ENCODE assay signal across 8 cellular contexts in the genomic region with DNA sequence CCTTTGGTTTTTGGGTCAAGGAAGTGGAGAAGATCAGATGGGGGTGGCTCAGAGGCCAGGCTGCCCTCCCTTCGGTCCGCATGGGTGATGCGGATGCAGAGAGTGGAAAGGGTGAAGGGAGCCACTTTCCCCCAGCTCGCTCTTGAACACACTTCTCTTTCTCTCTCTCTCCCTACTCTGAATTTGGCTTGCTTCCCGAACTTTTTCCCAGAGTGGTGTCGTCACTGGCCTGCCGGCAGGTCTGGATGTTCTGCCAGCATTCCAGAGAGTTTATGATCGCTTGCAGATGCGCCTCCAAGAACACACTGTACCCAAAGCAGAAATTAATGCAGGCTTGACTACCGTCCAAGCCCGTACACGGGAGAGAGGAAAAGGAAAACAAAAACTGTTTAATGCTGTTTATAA.
DNase-seq lines count a peak whose midpoint lies in the region; ATAC-seq, FAIRE-seq and TF ChIP-seq lines count a peak whose summit lies in the region.

No MANE protein-coding gene starts in this region.

- H3K4me1 ChIP-seq in A549: peaks cover 25% of the 10 kb centered on the region
- H3K4me1 ChIP-seq in cardiac muscle cell (ENCODE audit: low read depth): peaks cover 40% of the 10 kb centered on the region

- 25% methylated on average over 12 of the region's 12 CpGs for WGBS in A549 (ENCODE audit: missing lambda C conversion rate)

- no peaks in the 10 kb centered on the region for H3K9me3 Mint-ChIP-seq in activated B cell treated with CpG ODN at 0.5 μM for 24 hours

- intact Hi-C loops in activated B cell treated with CpG ODN at 0.5 μM for 24 hours (cut with micrococcal nuclease): loop anchor here (10.0 kb wide), 1 partner anchor 242 kb away; the partner anchor contains the start of genes C11orf71 and RBM7

- no peaks in the 10 kb centered on the region for H3K36me3 Mint-ChIP-seq in activated B cell treated with CpG ODN at 0.5 μM for 24 hours (ENCODE audit: low read depth)

- H3K9me3 ChIP-seq in A549 (no peaks in the 10 kb centered on the region), cardiac muscle cell (ENCODE audit: low read depth) (no peaks in the 10 kb centered on the region)

- POLR2A ChIA-PET in A549 (lab: Yijun Ruan, JAX) (no interaction called here), activated B cell treated with CpG ODN at 0.5 μM for 24 hours (lab: Charles Lee) (interaction anchor here (1.4 kb wide), 1 partner anchor 96 kb away, joined by 13 read pairs; no protein-coding TSS in a partner anchor)

- H3K27ac ChIP-seq in A549 (peak overlapping the region in 1 of 2 experiments; percentile 83; a peak in 1 of 6 replicates), cardiac muscle cell (no peak overlapping the region)

- ATAC-seq in A549: peak; percentile 70 to 75
- ATAC-seq in activated B cell treated with CpG ODN at 0.5 μM for 24 hours (ENCODE audit: low read depth): no peak

- no peaks in the 10 kb centered on the region for H3K27me3 Mint-ChIP-seq in activated B cell treated with CpG ODN at 0.5 μM for 24 hours

- H3K36me3 ChIP-seq in cardiac muscle cell: no peaks in the 10 kb centered on the region

- H3K4me1 Mint-ChIP-seq in activated B cell treated with CpG ODN at 0.5 μM for 24 hours: peaks cover 92% of the 10 kb centered on the region

- H3K4me2 ChIP-seq in A549: peak overlapping the region; percentile 77

- peak; percentile 35 to 57 for DNase-seq in A549 (ENCODE audit: low read depth in 1 of 2, low spot score in 1 of 2)
- DNase-seq in HuH-7 (ENCODE audit: low spot score): peak; percentile 39
- DNase-seq in activated B cell treated with CpG ODN at 0.5 μM for 24 hours: no peak
- peak; percentile 74 to 100 for DNase-seq in cardiac muscle cell (ENCODE audit: low read depth in 1 of 2, low spot score in 1 of 2)
- peak; percentile 97 for DNase-seq in pulmonary artery endothelial cell (ENCODE audit: low read depth, low spot score)
- DNase-seq in SKM-1 treated with dmso at 0.1 percent for 144 hours (lab: John Stamatoyannopoulos, UW; ENCODE audit: unreplicated experiment): no peak
- DNase-seq in iPS-NIHi11 (ENCODE audit: low spot score): no peak
- DNase-seq in activated CD4-positive, alpha-beta T cell treated with anti-CD3 and anti-CD28 coated beads, Interleukin-2, amount 50 U/mL, for 48 hours: no peak

- no peak for TF ChIP-seq POLR2A in A549 (IDR thresholded peaks at IDR 0.05; ENCODE audit: low read length)

- peak overlapping the region; percentile 39 for H3K4me3 Mint-ChIP-seq in activated B cell treated with CpG ODN at 0.5 μM for 24 hours

- no peaks in the 10 kb centered on the region for H3K27me3 ChIP-seq in cardiac muscle cell

- TF ChIP-seq EP300 in A549 (IDR thresholded peaks at IDR 0.05): no peak

- TF ChIP-seq RAD21 in A549 (conservative IDR thresholded peaks at IDR 0.05 in 1 of 2, IDR thresholded peaks at IDR 0.05 in 1 of 2): no peak

- CTCF ChIA-PET in A549 (lab: Yijun Ruan, JAX) (interaction anchor here (1.0 kb wide), 1 partner anchor 15 kb away, joined by 3 read pairs; no protein-coding TSS in a partner anchor), activated B cell treated with CpG ODN at 0.5 μM for 24 hours (lab: Charles Lee) (interaction anchor here (0.9 kb wide), 1 partner anchor 21 kb away, joined by 3 read pairs; no protein-coding TSS in a partner anchor)

- FAIRE-seq in A549 (lab: Jason Lieb, UNC): no peak

- no peak overlapping the region for H3K27ac Mint-ChIP-seq in activated B cell treated with CpG ODN at 0.5 μM for 24 hours

- H3K4me3 ChIP-seq in A549 (peak overlapping the region; percentile 23; the same call in 1 of the 3 replicates), cardiac muscle cell (no peak overlapping the region)

- no peak for TF ChIP-seq CTCF in A549 (IDR thresholded peaks at IDR 0.05)
- no peak for TF ChIP-seq CTCF in activated B cell treated with CpG ODN at 0.5 μM for 24 hours (IDR thresholded peaks at IDR 0.05)
- no peak for TF ChIP-seq CTCF in cardiac muscle cell (IDR thresholded peaks at IDR 0.05; ENCODE audit: low read depth, low read length)

TF ChIP-seq in A549, 52 proteins besides CTCF, POLR2A, EP300 and RAD21:
- TF ChIP-seq RFX5 (IDR thresholded peaks at IDR 0.05) (no peak), JUNB (IDR thresholded peaks at IDR 0.05) (no peak), ATOH8 (CRISPR knock-in tag; IDR thresholded peaks at IDR 0.05; ENCODE audit: low read depth) (no peak), MAFK (IDR thresholded peaks at IDR 0.05; ENCODE audit: partially characterized antibody) (no peak), NR3C1 (IDR thresholded peaks at IDR 0.05) (peak; percentile 48; the same call in 1 of the 3 replicates)
- TF ChIP-seq, protein P1, sequence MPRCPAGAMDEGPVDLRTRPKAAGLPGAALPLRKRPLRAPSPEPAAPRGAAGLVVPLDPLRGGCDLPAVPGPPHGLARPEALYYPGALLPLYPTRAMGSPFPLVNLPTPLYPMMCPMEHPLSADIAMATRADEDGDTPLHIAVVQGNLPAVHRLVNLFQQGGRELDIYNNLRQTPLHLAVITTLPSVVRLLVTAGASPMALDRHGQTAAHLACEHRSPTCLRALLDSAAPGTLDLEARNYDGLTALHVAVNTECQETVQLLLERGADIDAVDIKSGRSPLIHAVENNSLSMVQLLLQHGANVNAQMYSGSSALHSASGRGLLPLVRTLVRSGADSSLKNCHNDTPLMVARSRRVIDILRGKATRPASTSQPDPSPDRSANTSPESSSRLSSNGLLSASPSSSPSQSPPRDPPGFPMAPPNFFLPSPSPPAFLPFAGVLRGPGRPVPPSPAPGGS (IDR thresholded peaks at IDR 0.05): no peak

Comparison
In these comparisons a context has a peak if more than half of its experiments do, and no peak if none do; other contexts are left out.
1. DNase-seq: peak in A549 (2 of 2), HuH-7 (single experiment), cardiac muscle cell (2 of 2) and pulmonary artery endothelial cell (single experiment); none in activated B cell treated with CpG ODN at 0.5 μM for 24 hours (single experiment), SKM-1 treated with dmso at 0.1 percent for 144 hours (single experiment), iPS-NIHi11 (single experiment) and activated CD4-positive, alpha-beta T cell treated with anti-CD3 and anti-CD28 coated beads, Interleukin-2, amount 50 U/mL, for 48 hours (0 of 2).